Comparison of ENCODE assay signal across 10 cellular contexts in the genomic region with DNA sequence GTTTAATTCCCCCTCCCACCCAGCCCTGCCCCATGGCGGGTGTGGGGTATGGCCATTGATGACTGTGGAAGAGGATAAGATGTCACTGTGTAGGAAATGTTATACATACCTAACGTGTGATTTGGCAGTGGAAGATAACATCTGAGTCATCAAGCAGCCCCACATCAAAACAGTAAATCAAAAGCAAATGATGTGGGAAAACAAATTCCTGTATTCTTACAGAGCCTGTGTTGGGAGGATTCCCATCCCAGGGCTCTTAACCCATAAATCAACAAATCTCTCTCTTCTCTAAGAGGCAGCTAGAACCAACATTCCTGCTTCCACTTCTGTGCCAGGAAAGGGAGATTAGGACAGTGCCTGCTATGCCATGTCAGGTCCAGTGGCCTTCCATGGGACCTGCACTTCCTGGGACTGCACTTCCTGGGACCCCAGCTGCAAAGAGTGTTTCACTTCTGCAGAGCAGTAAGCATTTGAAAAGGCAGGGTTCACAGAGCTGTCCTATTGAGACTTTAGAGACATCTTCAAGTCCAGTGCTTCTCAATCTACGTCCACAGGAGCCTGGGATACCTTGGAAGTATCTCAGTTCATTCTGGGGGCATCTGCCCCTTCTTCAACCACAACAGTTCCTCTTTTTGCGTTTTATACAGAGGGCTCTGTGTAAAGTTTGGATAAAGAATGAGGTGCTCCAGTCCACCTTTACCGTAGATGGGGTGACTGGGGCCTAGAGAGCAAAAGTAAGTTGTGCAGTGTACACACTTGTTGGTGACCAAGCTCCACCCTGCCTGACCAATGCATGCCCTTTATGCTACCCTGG. TPM values are rescaled to one million over a fixed set of nuclear protein-coding genes. Genes with fewer than 3 reads are reported as not detected.
DNase-seq lines count a peak whose midpoint lies in the region; ATAC-seq, FAIRE-seq and TF ChIP-seq lines count a peak whose summit lies in the region.
"Had no signal": no experiment of that assay in that cellular context is flagged by ENCODE, and none has a peak within 500 bp of the region (broad histone marks: within the 10 kb centered on the region; RNA-seq: fewer than 3 reads in every experiment).

No MANE protein-coding gene starts in this region.

- CTCF ChIA-PET in K562 (lab: Yijun Ruan, JAX; ENCODE audit: low intra/inter-chr PET ratio), result no interaction called here
- CTCF ChIA-PET in activated CD8-positive, alpha-beta T cell treated with anti-CD3 and anti-CD28 coated beads, Interleukin-2, amount 10 ng/mL, durations not matched to agents 7 days and 5 days (lab: Charles Lee), result interaction anchor here (1.7 kb wide), 1 partner anchor 8 kb away, joined by 8 read pairs; no protein-coding TSS in a partner anchor

- DNase-seq in HTR-8/SVneo (ENCODE audit: insufficient read length, low spot score) (peak; percentile 86), K562 (ENCODE audit: extremely low read depth in 1 of 4, low spot score in 3 of 4) (no peak), left kidney (ENCODE audit: low read depth, low spot score) (peak; percentile 82)
- DNase-seq in NK-92 treated with Interleukin-12 subunit alpha and Interleukin-12 subunit beta, amount 100 ng/mL, for 24 hours (lab: John Stamatoyannopoulos, UW), result no peak
- DNase-seq in activated CD8-positive, alpha-beta T cell treated with anti-CD3 and anti-CD28 coated beads, Interleukin-2, amount 10 ng/mL, durations not matched to agents 7 days and 5 days, result no peak
- DNase-seq: CD4-positive, alpha-beta T cell had no signal

- no peak overlapping the region for H3K9ac ChIP-seq in K562 (ENCODE audit: insufficient read depth in 1 of 2, low read depth in 2 of 2, low read length in 2 of 2)

- POLR2A ChIA-PET in K562 (lab: Yijun Ruan, JAX), result interaction anchor here (0.6 to 2.1 kb wide), 5 partner anchors 8 to 140 kb away, joined by 3 to 5 read pairs (median 4); no protein-coding TSS in a partner anchor
- POLR2A ChIA-PET in activated CD8-positive, alpha-beta T cell treated with anti-CD3 and anti-CD28 coated beads, Interleukin-2, amount 10 ng/mL, durations not matched to agents 7 days and 5 days (lab: Charles Lee), result interaction anchor here (0.5 kb wide), 1 partner anchor 136 kb away, joined by 3 read pairs; no protein-coding TSS in a partner anchor

- H3K27ac ChIP-seq in ACC112 (ENCODE audit: low read depth, low read length) (peak overlapping the region; percentile 95), K562 (ENCODE audit: extremely low read depth, low read depth, low read length) (no peak overlapping the region)

- no peaks in the 10 kb centered on the region for H3K27me3 ChIP-seq in ACC112 (ENCODE audit: insufficient read depth, low read length)
- H3K27me3 ChIP-seq in K562 (ENCODE audit: control insufficient read depth in 2 of 2, insufficient read depth in 2 of 2, low read length in 2 of 2), result peaks cover 10 to 17% of the 10 kb centered on the region in 2 experiments; a peak in 4 of 5 replicates

- peaks cover 5% of the 10 kb centered on the region for H3K27me3 Mint-ChIP-seq in activated CD8-positive, alpha-beta T cell treated with anti-CD3 and anti-CD28 coated beads, Interleukin-2, amount 10 ng/mL, durations not matched to agents 7 days and 5 days (ENCODE audit: low read depth)
- H3K27me3 Mint-ChIP-seq: CD4-positive, alpha-beta T cell had no signal

- H3K4me3 ChIP-seq in ACC112 (ENCODE audit: low read depth, low read length) (peak overlapping the region; percentile 42; the same call in 1 of the 2 replicates), K562 (no peak overlapping the region)

- no peak for TF ChIP-seq POLR2A in K562 (conservative IDR thresholded peaks at IDR 0.05)
- TF ChIP-seq POLR2A in GM18505 (IDR thresholded peaks at IDR 0.05; ENCODE audit: borderline replicate concordance, extremely low read depth, insufficient read depth, insufficient read length), result no peak

- no peak overlapping the region for H2AFZ ChIP-seq in ACC112 (ENCODE audit: low read length, unreplicated experiment)
- H2AFZ ChIP-seq in K562 (ENCODE audit: low read depth, low read length), result no peak overlapping the region

- TF ChIP-seq RAD21 in K562 (CRISPR knock-in tag; conservative IDR thresholded peaks at IDR 0.05 in 1 of 2, IDR thresholded peaks at IDR 0.05 in 1 of 2), result no peak

- H3K27ac Mint-ChIP-seq in activated CD8-positive, alpha-beta T cell treated with anti-CD3 and anti-CD28 coated beads, Interleukin-2, amount 10 ng/mL, durations not matched to agents 7 days and 5 days, result no peak overlapping the region
- H3K27ac Mint-ChIP-seq: activated T-helper 2 cell treated with anti-CD3 and anti-CD28 coated beads, Interferon-gamma antibody, Interleukin-2, Interleukin-4, amounts not matched to agents 10 μg/mL and 5 μg/mL and 100 μg/mL, durations not matched to agents 14 hours and 24 hours and 36 hours; CD4-positive, alpha-beta T cell had no signal

- no peak for TF ChIP-seq CTCF in K562 (IDR thresholded peaks at IDR 0.05 in 2 of 3, conservative IDR thresholded peaks at IDR 0.05 in 1 of 3; ENCODE audit: insufficient read depth in 2 of 3, low read depth in 1 of 3, low read length in 3 of 3)

- H3K4me1 ChIP-seq in ACC112 (ENCODE audit: control insufficient read depth, insufficient read depth, low read length, unreplicated experiment) (peaks cover 59% of the 10 kb centered on the region), K562 (replicated peaks in 1 of 2; ENCODE audit: control insufficient read depth in 2 of 2, insufficient read depth in 2 of 2, low read length in 2 of 2) (no peaks in the 10 kb centered on the region)

- TF ChIP-seq EP300 in K562 (IDR thresholded peaks at IDR 0.05; ENCODE audit: low read length), result no peak

- H3K4me1 Mint-ChIP-seq in activated CD8-positive, alpha-beta T cell treated with anti-CD3 and anti-CD28 coated beads, Interleukin-2, amount 10 ng/mL, durations not matched to agents 7 days and 5 days (ENCODE audit: low read depth), result peaks cover 8% of the 10 kb centered on the region

- H3K79me2 ChIP-seq in ACC112 (ENCODE audit: control insufficient read depth, insufficient read depth, low read length, unreplicated experiment) (peaks cover 4% of the 10 kb centered on the region), K562 (ENCODE audit: control insufficient read depth, insufficient read depth, low read length) (no peaks in the 10 kb centered on the region)

- 9% methylated on average over 5 of the region's 5 CpGs for WGBS in K562 (ENCODE audit: insufficient coverage, low coverage, missing lambda C conversion rate)

- in situ Hi-C loops in K562 (cut with MboI), result no loop called here

- no peaks in the 10 kb centered on the region for H3K9me3 ChIP-seq in K562 (replicated peaks; ENCODE audit: control insufficient read depth, insufficient read depth, low read depth, low read length)

- no peaks in the 10 kb centered on the region for H3K36me3 Mint-ChIP-seq in activated CD8-positive, alpha-beta T cell treated with anti-CD3 and anti-CD28 coated beads, Interleukin-2, amount 10 ng/mL, durations not matched to agents 7 days and 5 days (ENCODE audit: low read depth)

- no peaks in the 10 kb centered on the region for H3K9me3 Mint-ChIP-seq in activated CD8-positive, alpha-beta T cell treated with anti-CD3 and anti-CD28 coated beads, Interleukin-2, amount 10 ng/mL, durations not matched to agents 7 days and 5 days (ENCODE audit: insufficient read depth)
- H3K9me3 Mint-ChIP-seq: activated T-helper 2 cell treated with anti-CD3 and anti-CD28 coated beads, Interferon-gamma antibody, Interleukin-2, Interleukin-4, amounts not matched to agents 10 μg/mL and 5 μg/mL and 100 μg/mL, durations not matched to agents 14 hours and 24 hours and 36 hours; CD4-positive, alpha-beta T cell had no signal

- FAIRE-seq in HTR-8/SVneo (lab: Jason Lieb, UNC), result no peak
- FAIRE-seq in K562 (lab: Jason Lieb, UNC), result no peak

- H3K4me3 Mint-ChIP-seq in activated CD8-positive, alpha-beta T cell treated with anti-CD3 and anti-CD28 coated beads, Interleukin-2, amount 10 ng/mL, durations not matched to agents 7 days and 5 days, result no peak overlapping the region
- H3K4me3 Mint-ChIP-seq: CD4-positive, alpha-beta T cell had no signal

- intact Hi-C loops in K562 (cut with micrococcal nuclease), result no loop called here

- no peak overlapping the region for H3K4me2 ChIP-seq in K562 (ENCODE audit: insufficient read depth, low read length)

- H3K36me3 ChIP-seq in ACC112 (ENCODE audit: insufficient read depth, low read length), result no peaks in the 10 kb centered on the region
- H3K36me3 ChIP-seq in K562 (ENCODE audit: control insufficient read depth, insufficient read depth, low read length), result no peaks in the 10 kb centered on the region

- peaks cover 12% of the 10 kb centered on the region; the same call in 1 of the 2 replicates for H4K20me1 ChIP-seq in K562 (replicated peaks; ENCODE audit: control insufficient read depth, insufficient read depth, low read length)

- no TSS peak for BruUV-seq in K562 (replicated peaks; lab: Mats Ljungman, UMichigan)

- H3K9me1 ChIP-seq in K562 (ENCODE audit: control insufficient read depth, insufficient read depth, low read length), result no peaks in the 10 kb centered on the region

- no peak for ATAC-seq in K562
- no peak for ATAC-seq in GM18505 (IDR thresholded peaks at IDR 0.05; ENCODE audit: unreplicated experiment)
- ATAC-seq in activated CD8-positive, alpha-beta T cell treated with anti-CD3 and anti-CD28 coated beads, Interleukin-2, amount 10 ng/mL, durations not matched to agents 7 days and 5 days, result no peak
- ATAC-seq in GM18861 (IDR thresholded peaks at IDR 0.05; ENCODE audit: unreplicated experiment), result no peak

TF ChIP-seq in K562, 482 proteins besides CTCF, POLR2A, EP300 and RAD21 (continues in another document):
- TF ChIP-seq CSDE1 (IDR thresholded peaks at IDR 0.05), result no peak
- TF ChIP-seq FOSL1 (tag; conservative IDR thresholded peaks at IDR 0.05), result peak; percentile 89

RNA-seq across cellular contexts. Expression of a gene that starts 45.8 kb away (rescaled TPM):
- total RNA-seq in K562 (2011; cell fraction: chromatin; rRNA removed; ENCODE audit: low replicate concordance), result 33.1 and 33.6 TPM in 2 replicates
- total RNA-seq in K562 (2011; cell fraction: nucleolus; rRNA removed), result 14.2 and 19.1 TPM in 2 replicates
- 23.5 and 31.5 TPM in 2 replicates for total RNA-seq in K562 (2011; cell fraction: nucleoplasm; rRNA removed)
- 6.6 and 9.4 TPM in 2 replicates for total RNA-seq in K562 (2014; rRNA removed)
- total RNA-seq in K562 (2014; rRNA removed; fragmentation: Illumina TruSeq; extraction: Trizol), result 10.3 and 11.9 TPM in 2 replicates
- 9.2 and 9.8 TPM in 2 replicates for total RNA-seq in K562 (2015; rRNA removed; fragmentation: Illumina TruSeq; extraction: Trizol)
- 8.9 and 11.2 TPM in 2 replicates for total RNA-seq in K562 (2021)
- 6.2 and 10.7 TPM in 2 replicates for polyA plus RNA-seq in K562 (2011; rRNA removed)
- polyA plus RNA-seq in K562 (2011; cell fraction: cytosol; rRNA removed), result 2.9 and 5.1 TPM in 2 replicates
- polyA plus RNA-seq in K562 (2011; cell fraction: nucleus; rRNA removed), result 6.9 and 8.4 TPM in 2 replicates
- polyA plus RNA-seq in K562 (2012), result 5.9 and 9.7 TPM in 2 replicates
- polyA plus RNA-seq in K562 (2014; fragmentation: Illumina TruSeq; extraction: Trizol), result 6.6 and 7.3 TPM in 2 replicates
- polyA plus RNA-seq in K562 (2014; fragmentation: Nextera tagmentation; extraction: Ambion mirVana), result 10 to 100 TPM in 1 of 2 experiments, 1 to 10 TPM in 1; 9.5 to 10.7 TPM
- polyA plus RNA-seq in K562 (2014; rRNA removed), result 13.7 and 17.1 TPM in 2 replicates
- 7.9 and 8.8 TPM in 2 replicates for polyA minus RNA-seq in K562 (2011; rRNA and poly(A)+ RNA removed)
- 2.0 and 3.5 TPM in 2 replicates for polyA minus RNA-seq in K562 (2011; cell fraction: cytosol; rRNA and poly(A)+ RNA removed)
- polyA minus RNA-seq in K562 (2011; cell fraction: nucleus; rRNA and poly(A)+ RNA removed), result 12.4 and 12.9 TPM in 2 replicates
- total RNA-seq in activated CD8-positive, alpha-beta T cell treated with anti-CD3 and anti-CD28 coated beads, Interleukin-2, amount 10 ng/mL, durations not matched to agents 7 days and 5 days, result 1 to 10 TPM; 3.5 to 5.0 TPM

Comparison
In these comparisons a context has a peak if more than half of its experiments do, and no peak if none do; other contexts are left out.
1. DNase-seq: peak in HTR-8/SVneo (single experiment) and left kidney (single experiment); none in K562 (0 of 4), NK-92 treated with Interleukin-12 subunit alpha and Interleukin-12 subunit beta, amount 100 ng/mL, for 24 hours (single experiment) and activated CD8-positive, alpha-beta T cell treated with anti-CD3 and anti-CD28 coated beads, Interleukin-2, amount 10 ng/mL, durations not matched to agents 7 days and 5 days (single experiment).